Comparison of ENCODE assay signal across 1 cellular context in the genomic region with DNA sequence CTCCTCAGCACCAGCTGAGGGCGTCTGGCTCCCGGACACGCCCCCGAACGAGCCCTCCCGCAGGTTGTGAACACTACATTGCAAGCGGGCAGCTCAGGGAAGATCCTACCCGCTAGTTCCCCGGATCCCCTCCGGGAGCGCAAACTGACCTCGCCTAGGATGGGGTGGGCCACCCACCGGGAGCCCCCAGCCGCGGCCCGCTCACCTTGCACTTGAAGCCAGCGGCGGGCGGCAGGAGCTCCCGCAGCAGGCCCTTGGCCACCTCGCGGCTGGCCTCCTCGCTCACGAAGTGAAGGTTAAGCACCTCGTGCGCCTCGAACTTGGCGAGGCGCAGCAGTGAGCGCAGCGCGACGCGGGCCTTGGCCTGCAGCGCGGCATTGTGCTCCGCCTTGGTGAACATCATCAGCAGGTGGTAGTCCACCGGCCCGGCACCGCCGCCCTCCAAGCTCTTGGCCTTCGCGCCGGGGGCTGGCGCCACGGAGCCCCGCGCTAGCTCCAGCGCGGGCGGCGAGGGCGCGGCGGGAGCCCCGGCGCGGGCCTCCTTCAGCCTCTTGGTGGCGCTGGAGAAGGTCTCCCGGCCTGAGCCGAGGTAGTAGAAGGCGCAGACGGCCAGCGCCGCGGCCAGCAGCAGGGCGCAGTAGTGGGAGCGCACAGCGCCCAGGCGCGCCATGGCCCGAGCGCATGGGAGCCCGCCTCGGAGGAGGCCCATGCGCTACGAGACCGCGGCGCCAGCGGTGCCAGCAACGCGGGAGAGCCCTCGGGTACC.
TF ChIP-seq lines count a peak whose summit lies in the region.

No MANE protein-coding gene starts in this region.

TF ChIP-seq in K562, 482 proteins besides CTCF, POLR2A, EP300 and RAD21 (continued from another document and continues in another):
- TF ChIP-seq, protein P1, sequence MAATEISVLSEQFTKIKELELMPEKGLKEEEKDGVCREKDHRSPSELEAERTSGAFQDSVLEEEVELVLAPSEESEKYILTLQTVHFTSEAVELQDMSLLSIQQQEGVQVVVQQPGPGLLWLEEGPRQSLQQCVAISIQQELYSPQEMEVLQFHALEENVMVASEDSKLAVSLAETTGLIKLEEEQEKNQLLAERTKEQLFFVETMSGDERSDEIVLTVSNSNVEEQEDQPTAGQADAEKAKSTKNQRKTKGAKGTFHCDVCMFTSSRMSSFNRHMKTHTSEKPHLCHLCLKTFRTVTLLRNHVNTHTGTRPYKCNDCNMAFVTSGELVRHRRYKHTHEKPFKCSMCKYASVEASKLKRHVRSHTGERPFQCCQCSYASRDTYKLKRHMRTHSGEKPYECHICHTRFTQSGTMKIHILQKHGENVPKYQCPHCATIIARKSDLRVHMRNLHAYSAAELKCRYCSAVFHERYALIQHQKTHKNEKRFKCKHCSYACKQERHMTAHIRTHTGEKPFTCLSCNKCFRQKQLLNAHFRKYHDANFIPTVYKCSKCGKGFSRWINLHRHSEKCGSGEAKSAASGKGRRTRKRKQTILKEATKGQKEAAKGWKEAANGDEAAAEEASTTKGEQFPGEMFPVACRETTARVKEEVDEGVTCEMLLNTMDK (IDR thresholded peaks at IDR 0.05; ENCODE audit: borderline replicate concordance, insufficient read depth, low read depth, low read length, poor library complexity, severe bottlenecking) = peak; percentile 94
- no peak for TF ChIP-seq MEIS2 (IDR thresholded peaks at IDR 0.05; ENCODE audit: partially characterized antibody)
- no peak for TF ChIP-seq CC2D1A (IDR thresholded peaks at IDR 0.05)
- TF ChIP-seq FOSL1 (tag; conservative IDR thresholded peaks at IDR 0.05) = peak; percentile 41; the same call in 1 of the 2 replicates
- TF ChIP-seq L3MBTL2 (IDR thresholded peaks at IDR 0.05) = peak; percentile 100
- TF ChIP-seq BCL6 (CRISPR knock-in tag; IDR thresholded peaks at IDR 0.05) = no peak
- TF ChIP-seq, protein P2, sequence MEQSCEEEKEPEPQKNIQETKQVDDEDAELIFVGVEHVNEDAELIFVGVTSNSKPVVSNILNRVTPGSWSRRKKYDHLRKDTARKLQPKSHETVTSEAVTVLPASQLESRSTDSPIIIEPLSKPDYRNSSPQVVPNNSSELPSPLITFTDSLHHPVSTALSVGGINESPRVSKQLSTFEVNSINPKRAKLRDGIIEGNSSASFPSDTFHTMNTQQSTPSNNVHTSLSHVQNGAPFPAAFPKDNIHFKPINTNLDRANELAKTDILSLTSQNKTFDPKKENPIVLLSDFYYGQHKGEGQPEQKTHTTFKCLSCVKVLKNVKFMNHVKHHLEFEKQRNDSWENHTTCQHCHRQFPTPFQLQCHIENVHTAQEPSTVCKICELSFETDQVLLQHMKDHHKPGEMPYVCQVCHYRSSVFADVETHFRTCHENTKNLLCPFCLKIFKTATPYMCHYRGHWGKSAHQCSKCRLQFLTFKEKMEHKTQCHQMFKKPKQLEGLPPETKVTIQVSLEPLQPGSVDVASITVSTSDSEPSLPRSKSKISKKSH (CRISPR knock-in tag; IDR thresholded peaks at IDR 0.05) = no peak
- TF ChIP-seq ZFP1 (CRISPR knock-in tag; IDR thresholded peaks at IDR 0.05) = no peak
- no peak for TF ChIP-seq ZSCAN32 (CRISPR knock-in tag; IDR thresholded peaks at IDR 0.05)
- peak; percentile 81; the same call in 1 of the 2 replicates for TF ChIP-seq NCOA6 (IDR thresholded peaks at IDR 0.05)
- no peak for TF ChIP-seq STAT5B (CRISPR knock-in tag; IDR thresholded peaks at IDR 0.05)
- peak; percentile 82 for TF ChIP-seq CTBP1 (IDR thresholded peaks at IDR 0.05; ENCODE audit: borderline replicate concordance)
- TF ChIP-seq KLF16 (IDR thresholded peaks at IDR 0.05) = no peak
- no peak for TF ChIP-seq ZKSCAN1 (IDR thresholded peaks at IDR 0.05; ENCODE audit: low read depth, low read length)
- peak; percentile 91 for TF ChIP-seq RB1 (IDR thresholded peaks at IDR 0.05; ENCODE audit: low read depth)
- TF ChIP-seq ZNF165 (CRISPR knock-in tag; IDR thresholded peaks at IDR 0.05; ENCODE audit: borderline replicate concordance) = no peak
- TF ChIP-seq CSDE1 (IDR thresholded peaks at IDR 0.05) = no peak
- no peak for TF ChIP-seq THRB (CRISPR knock-in tag; conservative IDR thresholded peaks at IDR 0.05)
- TF ChIP-seq ZNF407 (IDR thresholded peaks at IDR 0.05; ENCODE audit: low read depth) = no peak
- TF ChIP-seq U2AF2 (optimal IDR thresholded peaks at IDR 0.05; ENCODE audit: low read depth, low read length) = no peak
- no peak for TF ChIP-seq ZNF696 (CRISPR knock-in tag; conservative IDR thresholded peaks at IDR 0.05)
- TF ChIP-seq PREB (CRISPR knock-in tag; IDR thresholded peaks at IDR 0.05) = no peak
- TF ChIP-seq SIRT6 (IDR thresholded peaks at IDR 0.05; ENCODE audit: low read depth, low read length) = no peak
- TF ChIP-seq, protein P3, sequence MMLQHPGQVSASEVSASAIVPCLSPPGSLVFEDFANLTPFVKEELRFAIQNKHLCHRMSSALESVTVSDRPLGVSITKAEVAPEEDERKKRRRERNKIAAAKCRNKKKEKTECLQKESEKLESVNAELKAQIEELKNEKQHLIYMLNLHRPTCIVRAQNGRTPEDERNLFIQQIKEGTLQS (IDR thresholded peaks at IDR 0.05) = no peak
- TF ChIP-seq, protein P3 (CRISPR knock-in tag; conservative IDR thresholded peaks at IDR 0.05) = no peak
- TF ChIP-seq TEAD4 (IDR thresholded peaks at IDR 0.05; ENCODE audit: low read length) = no peak
- no peak for TF ChIP-seq TEAD4 (CRISPR knock-in tag; IDR thresholded peaks at IDR 0.05; ENCODE audit: borderline replicate concordance)
- peak; percentile 74 for TF ChIP-seq SAP30 (IDR thresholded peaks at IDR 0.05; ENCODE audit: borderline replicate concordance, insufficient read depth, low read depth, low read length, poor library complexity, severe bottlenecking)
- peak; percentile 71 for TF ChIP-seq FIP1L1 (IDR thresholded peaks at IDR 0.05; ENCODE audit: low read depth, low read length, poor library complexity, severe bottlenecking)
- no peak for TF ChIP-seq NFE2L1 (tag; IDR thresholded peaks at IDR 0.05; ENCODE audit: borderline replicate concordance, low read depth)
- TF ChIP-seq ZNF592 (IDR thresholded peaks at IDR 0.05) = peak; percentile 84
- TF ChIP-seq JUND (IDR thresholded peaks at IDR 0.05; ENCODE audit: borderline replicate concordance, low read depth, low read length) = no peak
- no peak for TF ChIP-seq JUND (tag; IDR thresholded peaks at IDR 0.05; ENCODE audit: borderline replicate concordance, low read depth, low read length)
- no peak for TF ChIP-seq ETV6 (IDR thresholded peaks at IDR 0.05; ENCODE audit: borderline replicate concordance in 1 of 2, low read depth in 2 of 2, low read length in 1 of 2)
- TF ChIP-seq ETV6 (CRISPR knock-in tag; IDR thresholded peaks at IDR 0.05; ENCODE audit: borderline replicate concordance) = no peak
- no peak for TF ChIP-seq FOXP1 (CRISPR knock-in tag; IDR thresholded peaks at IDR 0.05)
- no peak for TF ChIP-seq NR2C1 (IDR thresholded peaks at IDR 0.05)
- TF ChIP-seq NR2C1 (tag; IDR thresholded peaks at IDR 0.05) = no peak
- no peak; the same call in 1 of the 2 replicates for TF ChIP-seq ATF7 (IDR thresholded peaks at IDR 0.05)
